35 cellular contexts compared by ENCODE assay signal in the genomic region with DNA sequence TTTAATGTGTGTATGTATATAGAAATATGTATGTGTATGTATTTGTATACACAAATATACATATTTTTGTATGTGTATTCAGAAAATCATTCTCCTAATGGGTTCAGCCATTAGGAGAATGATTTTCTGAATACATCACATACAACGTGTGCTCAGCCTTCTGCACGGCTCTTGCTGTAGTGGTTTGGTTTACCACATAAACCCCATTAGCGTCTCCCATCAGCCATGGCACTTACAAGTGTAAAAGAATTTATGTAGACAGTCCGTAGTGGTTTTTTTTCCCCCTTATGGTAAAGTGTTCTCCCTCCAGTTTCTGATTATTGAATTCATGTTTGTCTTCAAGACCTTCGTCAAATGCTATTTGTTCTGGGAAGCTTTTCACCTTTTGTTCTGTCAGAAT.
"Had no signal": no experiment of that assay in that cellular context is flagged by ENCODE, and none has a peak within 500 bp of the region (broad histone marks: within the 10 kb centered on the region; RNA-seq: fewer than 3 reads in every experiment).

No MANE protein-coding gene starts in this region.

- H3K36me3 ChIP-seq: MG63 had no signal

- H3K4me3 ChIP-seq: MG63 had no signal

- DNase-seq: Karpas-422, Kasumi-1, MG63, MM.1S, MV-4-11, NCI-H1048, NCI-H1092, NCI-H1092 treated with DMSO at 0.1 percent for 48 hours, NCI-H1105, NCI-H1105 treated with DMSO at 0.1 percent for 48 hours, NCI-H1417, NCI-H1417 treated with DMSO at 0.1 percent for 48 hours, NCI-H1436, NCI-H1436 treated with DMSO at 0.1 percent for 48 hours, NCI-H146, NCI-H1694, NCI-H1694 treated with DMSO at 0.1 percent for 48 hours, NCI-H187, NCI-H187 treated with DMSO at 0.1 percent for 48 hours, NCI-H1930, NCI-H2029, NCI-H2029 treated with DMSO at 0.1 percent for 48 hours, NCI-H2081, NCI-H2081 treated with DMSO at 0.1 percent for 48 hours, NCI-H2107, NCI-H2171, NCI-H2171 treated with DMSO at 0.1 percent for 48 hours, NCI-H2227 treated with DMSO at 0.1 percent for 48 hours, NCI-H226, NCI-H345, NCI-H446, NCI-H446 treated with DMSO at 0.1 percent for 48 hours, NCI-H510A, NCI-H510A treated with DMSO at 0.1 percent for 48 hours, NCI-H524 had no signal
